In the genomic region with DNA sequence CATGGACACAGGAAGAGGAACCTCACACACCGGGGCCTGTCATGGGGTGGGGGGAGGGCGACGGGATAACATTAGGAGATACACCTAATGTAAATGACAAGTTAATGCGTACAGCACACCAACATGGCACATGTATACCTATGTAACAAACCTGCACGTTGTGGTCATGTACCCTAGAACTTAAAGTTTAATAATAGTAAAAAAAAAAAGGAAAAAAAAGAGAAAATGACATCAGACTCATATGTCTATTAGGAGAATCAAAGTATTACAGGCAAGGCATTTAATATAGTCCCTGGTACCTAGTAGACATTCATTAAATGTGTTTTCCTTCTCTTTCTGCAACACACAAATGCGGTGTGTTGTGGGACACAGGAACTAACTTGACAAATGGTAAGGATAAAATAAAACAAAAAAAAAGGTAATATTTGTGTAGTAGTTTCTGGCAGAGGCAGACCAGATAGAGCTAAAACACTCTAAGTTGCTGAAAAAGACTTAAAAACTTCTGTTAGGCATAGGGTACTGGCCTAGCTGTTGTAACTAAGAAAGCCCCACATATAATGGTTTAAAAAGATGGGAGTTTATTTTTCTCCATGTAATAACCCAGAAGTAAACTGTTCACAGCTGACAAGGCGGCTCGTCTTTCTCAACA, we compare ENCODE assay signal across 16 cellular contexts.
A peak's percentile ranks its signal among the peaks of the same experiment; 100 is the strongest.
DNase-seq lines count a peak whose midpoint lies in the region; ATAC-seq, FAIRE-seq and TF ChIP-seq lines count a peak whose summit lies in the region.
"Had no signal": no experiment of that assay in that cellular context is flagged by ENCODE, and none has a peak within 500 bp of the region (broad histone marks: within the 10 kb centered on the region; RNA-seq: fewer than 3 reads in every experiment).

No MANE protein-coding gene starts in this region.

- no CpG with 5 or more reads among the region's 8 CpGs for WGBS in mesodermal cell (ENCODE audit: insufficient coverage in 2 of 2), 2 experiments

- DNase-seq in HT-29 (ENCODE audit: low spot score), result peak; percentile 30
- DNase-seq in RCC 7860 (ENCODE audit: low spot score), result no peak
- DNase-seq in urothelium cell line (ENCODE audit: low spot score), result no peak
- DNase-seq in natural killer cell, result no peak
- DNase-seq in activated naive CD4-positive, alpha-beta T cell treated with anti-CD3 and anti-CD28 coated beads, Interleukin-2, amount 50 U/mL, for 72 hours (ENCODE audit: low spot score in 2 of 2), result no peak
- DNase-seq: activated T-cell treated with anti-CD3 and anti-CD28 coated beads, Interleukin-2, amount 50 U/mL, for 24 hours; anterior cingulate cortex; NCI-H2107; stimulated activated CD4-positive, alpha-beta T cell treated with anti-CD3 and anti-CD28 coated beads, Interleukin-1b, Interleukin-23, amount 100 ng/mL, for 48 hours had no signal

- H3K4me1 Mint-ChIP-seq in brain (no peaks in the 10 kb centered on the region), natural killer cell (no peaks in the 10 kb centered on the region)

- peak overlapping the region; percentile 60 for H3K27ac ChIP-seq in mesodermal cell (ENCODE audit: low read depth, low read length, severe bottlenecking)
- H3K27ac ChIP-seq in stomach smooth muscle (ENCODE audit: low read length), result peak overlapping the region; percentile 58
- H3K27ac ChIP-seq: HL-60, neutrophil had no signal

- no peak overlapping the region for H3K4me3 Mint-ChIP-seq in brain
- H3K4me3 Mint-ChIP-seq in natural killer cell, result no peak overlapping the region
- H3K4me3 Mint-ChIP-seq: activated T-cell treated with anti-CD3 and anti-CD28 coated beads, Interleukin-2, amount 50 U/mL, for 24 hours had no signal

- no peak overlapping the region for H3K9ac ChIP-seq in stomach smooth muscle (ENCODE audit: low read length in 2 of 2)

- H3K36me3 Mint-ChIP-seq in brain, result no peaks in the 10 kb centered on the region
- no peaks in the 10 kb centered on the region for H3K36me3 Mint-ChIP-seq in natural killer cell
- H3K36me3 Mint-ChIP-seq in activated naive CD4-positive, alpha-beta T cell treated with anti-CD3 and anti-CD28 coated beads, Interleukin-2, amount 50 U/mL, for 72 hours, result no peaks in the 10 kb centered on the region

- no peaks in the 10 kb centered on the region for H3K36me3 ChIP-seq in mesodermal cell (ENCODE audit: control insufficient read depth, insufficient read depth, low read length)
- H3K36me3 ChIP-seq in stomach smooth muscle (ENCODE audit: control insufficient read depth in 2 of 2, insufficient read depth in 2 of 2, low read length in 2 of 2), result no peaks in the 10 kb centered on the region
- H3K36me3 ChIP-seq: neutrophil had no signal

- H3K27me3 Mint-ChIP-seq in brain (peaks cover 8% of the 10 kb centered on the region), natural killer cell (ENCODE audit: low read depth in 2 of 2) (peaks cover 19 to 32% of the 10 kb centered on the region in 2 donors)

- H3K4me1 ChIP-seq in mesodermal cell (ENCODE audit: control insufficient read depth, insufficient read depth, low read length, poor library complexity, severe bottlenecking) (peaks cover 13% of the 10 kb centered on the region), stomach smooth muscle (ENCODE audit: control insufficient read depth, insufficient read depth, low read length) (peaks cover 7% of the 10 kb centered on the region)

- peaks cover 0 to 7% (median 5%) of the 10 kb centered on the region in 5 experiments for H3K9me3 Mint-ChIP-seq in brain
- H3K9me3 Mint-ChIP-seq in natural killer cell, result no peaks in the 10 kb centered on the region
- H3K9me3 Mint-ChIP-seq in activated naive CD4-positive, alpha-beta T cell treated with anti-CD3 and anti-CD28 coated beads, Interleukin-2, amount 50 U/mL, for 72 hours, result peaks cover 0 to 13% of the 10 kb centered on the region in 2 donors
- H3K9me3 Mint-ChIP-seq: activated T-cell treated with anti-CD3 and anti-CD28 coated beads, Interleukin-2, amount 50 U/mL, for 24 hours had no signal

- no peaks in the 10 kb centered on the region for H3K9me3 ChIP-seq in mesodermal cell (ENCODE audit: control insufficient read depth, low read length)
- no peaks in the 10 kb centered on the region for H3K9me3 ChIP-seq in stomach smooth muscle (ENCODE audit: control insufficient read depth in 2 of 2, low read length in 2 of 2)
- H3K9me3 ChIP-seq: neutrophil had no signal

- no peaks in the 10 kb centered on the region for H3K27me3 ChIP-seq in stomach smooth muscle (ENCODE audit: control insufficient read depth in 1 of 2, insufficient read depth in 2 of 2, low read length in 2 of 2)

- TF ChIP-seq CTCF in brain (conservative IDR thresholded peaks at IDR 0.05) (no peak), natural killer cell (IDR thresholded peaks at IDR 0.05) (no peak)

- no peak for ATAC-seq in natural killer cell
- ATAC-seq in activated naive CD4-positive, alpha-beta T cell treated with anti-CD3 and anti-CD28 coated beads, Interleukin-2, amount 50 U/mL, for 72 hours, result no peak
- ATAC-seq: activated CD4-positive, CD25-positive, alpha-beta regulatory T cell treated with anti-CD3 and anti-CD28 coated beads, Interleukin-2, amount 50 U/mL, for 24 hours had no signal

- intact Hi-C loops in natural killer cell (cut with micrococcal nuclease), result no loop called here

- H3K27ac Mint-ChIP-seq in brain (peak overlapping the region in 3 of 5 experiments; percentile 6 to 82 (median 39)), natural killer cell (no peak overlapping the region)
- H3K27ac Mint-ChIP-seq in activated naive CD4-positive, alpha-beta T cell treated with anti-CD3 and anti-CD28 coated beads, Interleukin-2, amount 50 U/mL, for 72 hours, result no peak overlapping the region
- H3K27ac Mint-ChIP-seq: activated T-cell treated with anti-CD3 and anti-CD28 coated beads, Interleukin-2, amount 50 U/mL, for 24 hours had no signal

- no peak overlapping the region for H3K4me3 ChIP-seq in mesodermal cell (ENCODE audit: extremely low read depth, insufficient read depth, low read length, poor library complexity, severe bottlenecking)
- no peak overlapping the region for H3K4me3 ChIP-seq in stomach smooth muscle (ENCODE audit: low read length in 2 of 2)

- FAIRE-seq in RCC 7860 (lab: Jason Lieb, UNC), result no peak
- FAIRE-seq in urothelium cell line (lab: Jason Lieb, UNC), result no peak
- FAIRE-seq: GM19239 had no signal

Comparison
In these comparisons a context has a peak if more than half of its experiments do, and no peak if none do; other contexts are left out.
1. H3K27ac Mint-ChIP-seq: peak in brain (3 of 5); none in natural killer cell (0 of 2) and activated naive CD4-positive, alpha-beta T cell treated with anti-CD3 and anti-CD28 coated beads, Interleukin-2, amount 50 U/mL, for 72 hours (0 of 2).